Comparison of ENCODE assay signal across 11 cellular contexts in genomic region chr5:75847561-75848021, GRCh38.
A peak's percentile ranks its signal among the peaks of the same experiment; 100 is the strongest.
DNase-seq lines count a peak whose midpoint lies in the region; ATAC-seq lines count a peak whose summit lies in the region.
"Had no signal": no experiment of that assay in that cellular context is flagged by ENCODE, and none has a peak within 500 bp of the region (broad histone marks: within the 10 kb centered on the region; RNA-seq: fewer than 3 reads in every experiment).

No MANE protein-coding gene starts in this region.

- DNase-seq in SKM-1 (lab: John Stamatoyannopoulos, UW; ENCODE audit: unreplicated experiment) (peak; percentile 15), KG1 (lab: John Stamatoyannopoulos, UW) (no peak), retina (no peak), NCI-H2029 (lab: John Stamatoyannopoulos, UW) (no peak), hippocampal formation (lab: John Stamatoyannopoulos, UW) (no peak)
- DNase-seq: CD4-positive, alpha-beta memory T cell; foreskin melanocyte; NCI-H1092 treated with DMSO at 0.1 percent for 48 hours had no signal

- peak; percentile 90 for ATAC-seq in GM18508 (IDR thresholded peaks at IDR 0.05; ENCODE audit: insufficient read depth, unreplicated experiment)
- ATAC-seq in GM21528 (IDR thresholded peaks at IDR 0.05; ENCODE audit: low FRiP score, unreplicated experiment) = peak; percentile 94
- peak; percentile 84 for ATAC-seq in HG03159 (IDR thresholded peaks at IDR 0.05; ENCODE audit: unreplicated experiment)
